Comparison of ENCODE assay signal across 11 cellular contexts in the genomic region with DNA sequence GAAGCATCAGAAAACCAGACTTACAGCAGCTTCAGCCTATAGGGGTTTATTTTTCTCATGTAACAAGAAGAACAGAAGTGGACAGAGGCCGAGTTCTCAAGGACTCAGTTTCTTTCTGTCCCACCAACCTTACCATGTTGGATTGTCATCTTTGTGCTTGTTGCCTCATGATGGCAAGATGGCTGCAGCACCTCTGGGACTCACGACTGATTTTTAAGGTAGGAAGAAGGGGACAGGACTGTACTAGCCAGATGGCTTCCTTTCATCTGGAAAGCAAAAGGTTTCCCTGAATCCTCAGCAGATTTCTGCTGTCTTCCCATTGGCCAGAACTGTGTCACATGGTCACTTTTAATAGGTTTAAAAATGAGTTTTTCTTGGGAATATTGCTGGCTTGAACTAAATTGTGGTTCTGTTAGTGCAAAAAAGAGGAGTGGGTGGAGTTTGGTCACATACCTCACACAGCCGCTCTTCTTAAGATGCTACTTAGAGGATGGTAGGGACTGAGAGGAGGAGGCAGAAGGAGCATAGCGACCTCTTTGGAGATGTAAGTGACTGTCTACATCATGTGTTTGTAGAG. TPM values are rescaled to one million over a fixed set of nuclear protein-coding genes. Genes with fewer than 3 reads are reported as not detected.
A peak's percentile ranks its signal among the peaks of the same experiment; 100 is the strongest.
DNase-seq lines count a peak whose midpoint lies in the region; ATAC-seq and TF ChIP-seq lines count a peak whose summit lies in the region.
"Had no signal": no experiment of that assay in that cellular context is flagged by ENCODE, and none has a peak within 500 bp of the region (broad histone marks: within the 10 kb centered on the region; RNA-seq: fewer than 3 reads in every experiment).

No MANE protein-coding gene starts in this region.

- H3K36me3 ChIP-seq in ascending aorta (no peaks in the 10 kb centered on the region), aorta (ENCODE audit: control insufficient read depth in 1 of 2, insufficient read depth in 2 of 2, low read length in 1 of 2) (no peaks in the 10 kb centered on the region)
- H3K36me3 ChIP-seq: heart left ventricle had no signal

- whole genome bisulfite sequencing in aorta, 2 donors: 88 to 90% methylated on average over 4 of the region's 4 CpGs

- no peak for TF ChIP-seq CTCF in ascending aorta (IDR thresholded peaks at IDR 0.05)

- H3K27me3 ChIP-seq in ascending aorta (no peaks in the 10 kb centered on the region), aorta (ENCODE audit: control insufficient read depth in 1 of 2, insufficient read depth in 2 of 2, low read length in 1 of 2) (no peaks in the 10 kb centered on the region)
- H3K27me3 ChIP-seq: heart left ventricle had no signal

- H3K27ac ChIP-seq in ascending aorta: peak overlapping the region; percentile 71 to 73
- peak overlapping the region; percentile 59 to 91 for H3K27ac ChIP-seq in aorta (ENCODE audit: low read depth in 1 of 2, low read length in 2 of 2)

- H3K4me1 ChIP-seq in ascending aorta (peaks cover 0 to 26% of the 10 kb centered on the region in 2 donors), aorta (ENCODE audit: control insufficient read depth in 1 of 2, insufficient read depth in 2 of 2, low read length in 2 of 2) (peaks cover 5 to 8% of the 10 kb centered on the region in 2 donors)

- H3K9me3 ChIP-seq in ascending aorta (no peaks in the 10 kb centered on the region), aorta (ENCODE audit: control insufficient read depth, low read length) (no peaks in the 10 kb centered on the region)
- H3K9me3 ChIP-seq: heart left ventricle had no signal

- intact Hi-C loops in ascending aorta (cut with DNase I) (loop anchor here (1.0 to 2.0 kb wide), 3 partner anchors 34 to 66 kb away; partner anchors contain the start of gene ENAH), aorta (cut with DNase I) (loop anchor here in 1 of 2 donors (5.0 kb wide), 2 partner anchors 36 to 61 kb away; no protein-coding TSS in a partner anchor)

- peak overlapping the region in 1 of 2 donors; percentile 19 for H3K4me3 ChIP-seq in ascending aorta
- peak overlapping the region in 1 of 2 donors; percentile 26 for H3K4me3 ChIP-seq in aorta (ENCODE audit: low read length in 2 of 2)
- H3K4me3 ChIP-seq: heart left ventricle had no signal

- ATAC-seq in aorta (ENCODE audit: low FRiP score) (no peak), HG02870 (IDR thresholded peaks at IDR 0.05; ENCODE audit: unreplicated experiment) (no peak), HG03469 (IDR thresholded peaks at IDR 0.05; ENCODE audit: unreplicated experiment) (no peak), GM21367 (IDR thresholded peaks at IDR 0.05; ENCODE audit: unreplicated experiment) (no peak)

- DNase-seq in HK-2 (ENCODE audit: unreplicated experiment): peak; percentile 59
- DNase-seq in ascending aorta (ENCODE audit: low spot score in 2 of 2): no peak
- peak; percentile 34 for DNase-seq in iris pigment epithelial cell (ENCODE audit: low read depth)
- DNase-seq in aorta: no peak
- DNase-seq: activated naive CD4-positive, alpha-beta T cell treated with anti-CD3 and anti-CD28 coated beads for 36 hours; heart left ventricle; NCI-H1694; stimulated activated CD4-positive, alpha-beta T cell treated with anti-CD3 and anti-CD28 coated beads, Interleukin-4, amount 100 ng/mL, for 1 hour had no signal

RNA-seq across cellular contexts. Expression of gene ENAH, which starts 48.1 kb away (rescaled TPM):
- 103 TPM for total RNA-seq in ascending aorta
- 100 to 1,000 TPM; 148 to 415 TPM for total RNA-seq in aorta
- polyA plus RNA-seq in aorta: 10 to 100 TPM; 47.3 to 82.1 TPM

Comparison
In these comparisons a context has a peak if more than half of its experiments do, and no peak if none do; other contexts are left out.
1. DNase-seq: peak in HK-2 (single experiment) and iris pigment epithelial cell (single experiment); none in ascending aorta (0 of 2) and aorta (0 of 2).